In the genomic region with DNA sequence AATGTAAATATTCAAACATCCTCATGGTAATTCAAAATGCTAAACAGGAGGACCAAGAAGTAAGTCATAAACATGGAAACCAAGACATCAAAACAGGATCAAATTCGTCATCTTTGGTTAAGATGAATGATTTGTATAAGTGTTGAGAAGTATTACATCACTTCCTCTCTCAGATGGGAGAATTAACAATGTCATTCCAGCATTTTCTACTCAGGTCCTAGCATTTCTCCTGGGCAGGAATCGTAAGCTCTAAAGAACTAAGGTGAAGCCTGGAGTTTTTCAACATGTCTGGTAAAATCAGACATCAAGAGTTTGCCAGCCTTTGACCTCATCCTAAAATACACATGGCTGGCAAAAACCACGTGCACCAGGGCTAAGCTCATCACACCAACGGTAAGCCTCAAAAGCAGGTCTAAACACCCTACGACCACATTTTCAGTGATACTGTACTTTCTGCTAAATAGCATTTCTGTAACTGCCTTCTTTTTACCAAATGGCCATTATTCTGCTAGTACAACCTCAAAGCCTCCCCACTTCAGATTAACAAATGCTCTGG, we compare ENCODE assay signal across 8 cellular contexts. TPM values are rescaled to one million over a fixed set of nuclear protein-coding genes. Genes with fewer than 3 reads are reported as not detected.
DNase-seq lines count a peak whose midpoint lies in the region; ATAC-seq and TF ChIP-seq lines count a peak whose summit lies in the region.

No MANE protein-coding gene starts in this region.

- TF ChIP-seq CTCF in nephron progenitor cell (IDR thresholded peaks at IDR 0.05): no peak

- H3K27ac Mint-ChIP-seq in CD8-positive, alpha-beta memory T cell: peak overlapping the region; percentile 36 to 92 (median 85)
- H3K27ac Mint-ChIP-seq in dendritic cell treated with granulocyte-macrophage colony-stimulating factor and Interleukin-4, amounts not matched to agents 40 ng/mL and 50 ng/mL, for 4 days: peak overlapping the region; percentile 91
- H3K27ac Mint-ChIP-seq in nephron progenitor cell: peak overlapping the region; percentile 98
- H3K27ac Mint-ChIP-seq in stimulated activated naive B cell treated with anti-CD40 and anti-IgM and Interleukin-4, amounts not matched to agents 10 μg/mL and 1 μg/mL and 100 μg/mL, for 72 hours: no peak overlapping the region

- intact Hi-C loops in dendritic cell treated with granulocyte-macrophage colony-stimulating factor and Interleukin-4, amounts not matched to agents 40 ng/mL and 50 ng/mL, for 4 days (cut with micrococcal nuclease): no loop called here

- peak overlapping the region; percentile 52 for H3K4me3 ChIP-seq in CD8-positive, alpha-beta memory T cell (ENCODE audit: low read length)

- H3K36me3 Mint-ChIP-seq in CD8-positive, alpha-beta memory T cell: peaks cover 0 to 40% (median 2%) of the 10 kb centered on the region in 3 donors
- H3K36me3 Mint-ChIP-seq in dendritic cell treated with granulocyte-macrophage colony-stimulating factor and Interleukin-4, amounts not matched to agents 40 ng/mL and 50 ng/mL, for 4 days (ENCODE audit: low read depth): peaks cover 47% of the 10 kb centered on the region
- no peaks in the 10 kb centered on the region for H3K36me3 Mint-ChIP-seq in nephron progenitor cell (ENCODE audit: low read depth)
- peaks cover 30 to 40% of the 10 kb centered on the region in 2 donors for H3K36me3 Mint-ChIP-seq in stimulated activated naive B cell treated with anti-CD40 and anti-IgM and Interleukin-4, amounts not matched to agents 10 μg/mL and 1 μg/mL and 100 μg/mL, for 72 hours

- no peaks in the 10 kb centered on the region for H3K36me3 ChIP-seq in CD8-positive, alpha-beta memory T cell (ENCODE audit: insufficient read depth, low read length)

- H3K27me3 ChIP-seq in CD8-positive, alpha-beta memory T cell (ENCODE audit: insufficient read depth, low read length, poor library complexity, severe bottlenecking): no peaks in the 10 kb centered on the region

- peaks cover 0 to 1% of the 10 kb centered on the region in 2 donors for H3K27me3 Mint-ChIP-seq in CD8-positive, alpha-beta memory T cell
- no peaks in the 10 kb centered on the region for H3K27me3 Mint-ChIP-seq in dendritic cell treated with granulocyte-macrophage colony-stimulating factor and Interleukin-4, amounts not matched to agents 40 ng/mL and 50 ng/mL, for 4 days
- no peaks in the 10 kb centered on the region for H3K27me3 Mint-ChIP-seq in nephron progenitor cell (ENCODE audit: low read depth, poor library complexity)
- H3K27me3 Mint-ChIP-seq in stimulated activated naive B cell treated with anti-CD40 and anti-IgM and Interleukin-4, amounts not matched to agents 10 μg/mL and 1 μg/mL and 100 μg/mL, for 72 hours: no peaks in the 10 kb centered on the region

- POLR2A ChIA-PET in CD8-positive, alpha-beta memory T cell (lab: Charles Lee): interaction anchor here (0.5 to 1.4 kb wide), 2 partner anchors 10 to 49 kb away, joined by 4 read pairs; a partner anchor contains a TSS

- no peak for DNase-seq in CD8-positive, alpha-beta memory T cell
- DNase-seq in M059J (ENCODE audit: low read depth): peak; percentile 61
- no peak for DNase-seq in nephron progenitor cell
- DNase-seq in SIG-M5 (lab: John Stamatoyannopoulos, UW): no peak
- no peak for DNase-seq in stimulated activated naive B cell treated with anti-CD40 and anti-IgM and Interleukin-4, amounts not matched to agents 10 μg/mL and 1 μg/mL and 100 μg/mL, for 72 hours
- DNase-seq in mucosa of gallbladder (ENCODE audit: low spot score): no peak

- H3K4me3 Mint-ChIP-seq in CD8-positive, alpha-beta memory T cell: peak overlapping the region; percentile 11 to 87 (median 67)
- no peak overlapping the region for H3K4me3 Mint-ChIP-seq in dendritic cell treated with granulocyte-macrophage colony-stimulating factor and Interleukin-4, amounts not matched to agents 40 ng/mL and 50 ng/mL, for 4 days
- peak overlapping the region; percentile 24 for H3K4me3 Mint-ChIP-seq in nephron progenitor cell
- no peak overlapping the region for H3K4me3 Mint-ChIP-seq in stimulated activated naive B cell treated with anti-CD40 and anti-IgM and Interleukin-4, amounts not matched to agents 10 μg/mL and 1 μg/mL and 100 μg/mL, for 72 hours

- H3K9me3 ChIP-seq in CD8-positive, alpha-beta memory T cell (ENCODE audit: low read length): no peaks in the 10 kb centered on the region

- peaks cover 79% of the 10 kb centered on the region for H3K4me1 ChIP-seq in CD8-positive, alpha-beta memory T cell (ENCODE audit: insufficient read depth, low read length)

- peaks cover 83 to 97% (median 91%) of the 10 kb centered on the region in 3 donors for H3K4me1 Mint-ChIP-seq in CD8-positive, alpha-beta memory T cell
- peaks cover 98% of the 10 kb centered on the region for H3K4me1 Mint-ChIP-seq in dendritic cell treated with granulocyte-macrophage colony-stimulating factor and Interleukin-4, amounts not matched to agents 40 ng/mL and 50 ng/mL, for 4 days (ENCODE audit: low read depth)
- peaks cover 100% of the 10 kb centered on the region for H3K4me1 Mint-ChIP-seq in nephron progenitor cell
- peaks cover 63 to 93% of the 10 kb centered on the region in 2 donors for H3K4me1 Mint-ChIP-seq in stimulated activated naive B cell treated with anti-CD40 and anti-IgM and Interleukin-4, amounts not matched to agents 10 μg/mL and 1 μg/mL and 100 μg/mL, for 72 hours

- no peak for ATAC-seq in GM19397 (IDR thresholded peaks at IDR 0.05; ENCODE audit: unreplicated experiment)
- no peak for ATAC-seq in stimulated activated naive B cell treated with anti-CD40 and anti-IgM and Interleukin-4, amounts not matched to agents 10 μg/mL and 1 μg/mL and 100 μg/mL, for 72 hours (replicated peaks)

- H3K27ac ChIP-seq in CD8-positive, alpha-beta memory T cell (ENCODE audit: low read depth, low read length): peak overlapping the region; percentile 35

- H3K9me3 Mint-ChIP-seq in CD8-positive, alpha-beta memory T cell: no peaks in the 10 kb centered on the region
- no peaks in the 10 kb centered on the region for H3K9me3 Mint-ChIP-seq in dendritic cell treated with granulocyte-macrophage colony-stimulating factor and Interleukin-4, amounts not matched to agents 40 ng/mL and 50 ng/mL, for 4 days
- H3K9me3 Mint-ChIP-seq in nephron progenitor cell: no peaks in the 10 kb centered on the region
- no peaks in the 10 kb centered on the region for H3K9me3 Mint-ChIP-seq in stimulated activated naive B cell treated with anti-CD40 and anti-IgM and Interleukin-4, amounts not matched to agents 10 μg/mL and 1 μg/mL and 100 μg/mL, for 72 hours

- CTCF ChIA-PET in CD8-positive, alpha-beta memory T cell (lab: Charles Lee): interaction anchor here (5.0 kb wide), 1 partner anchor 15 kb away, joined by 31 read pairs; no protein-coding TSS in a partner anchor

RNA-seq across cellular contexts. Expression of a gene that starts 24.8 kb away (rescaled TPM):
- total RNA-seq in CD8-positive, alpha-beta memory T cell: 10 to 100 TPM; 94.8 to 97.6 TPM
- 9.7 TPM for polyA plus RNA-seq in CD8-positive, alpha-beta memory T cell
- total RNA-seq in M059J (2014; rRNA removed; shearing (Covaris generic)): 115 and 130 TPM in 2 replicates
- 75.5 TPM for total RNA-seq in mucosa of gallbladder

RNA-seq across cellular contexts. Expression of a gene that starts 39.1 kb away (rescaled TPM):
- 1 to 10 TPM; 5.3 to 7.3 TPM for total RNA-seq in CD8-positive, alpha-beta memory T cell
- polyA plus RNA-seq in CD8-positive, alpha-beta memory T cell: 2.7 TPM
- total RNA-seq in M059J (2014; rRNA removed; shearing (Covaris generic)): 0.96 and 1.3 TPM in 2 replicates
- total RNA-seq in mucosa of gallbladder: 82.5 TPM

RNA-seq across cellular contexts. Expression of a gene that starts 48.4 kb away (rescaled TPM):
- 1 to 10 TPM; 4.0 to 4.1 TPM for total RNA-seq in CD8-positive, alpha-beta memory T cell
- 6.3 TPM for polyA plus RNA-seq in CD8-positive, alpha-beta memory T cell
- total RNA-seq in M059J (2014; rRNA removed; shearing (Covaris generic)): 1.6 and 4.4 TPM in 2 replicates
- 12.7 TPM for total RNA-seq in mucosa of gallbladder

RNA-seq across cellular contexts. Expression of a gene that starts 49.5 kb away (rescaled TPM):
- total RNA-seq in CD8-positive, alpha-beta memory T cell: 100 to 1,000 TPM; 216 to 232 TPM
- polyA plus RNA-seq in CD8-positive, alpha-beta memory T cell: 399 TPM
- 246 and 328 TPM in 2 replicates for total RNA-seq in M059J (2014; rRNA removed; shearing (Covaris generic))
- total RNA-seq in mucosa of gallbladder: 244 TPM

Comparison
In these comparisons a context has a peak if more than half of its experiments do, and no peak if none do; other contexts are left out.
1. H3K4me3 Mint-ChIP-seq: peak in CD8-positive, alpha-beta memory T cell (7 of 7) and nephron progenitor cell (single experiment); none in dendritic cell treated with granulocyte-macrophage colony-stimulating factor and Interleukin-4, amounts not matched to agents 40 ng/mL and 50 ng/mL, for 4 days (single experiment) and stimulated activated naive B cell treated with anti-CD40 and anti-IgM and Interleukin-4, amounts not matched to agents 10 μg/mL and 1 μg/mL and 100 μg/mL, for 72 hours (0 of 2).
2. RNA of a gene that starts 39.1 kb away (total RNA-seq): 82.5 TPM in mucosa of gallbladder (single experiment); 5.3 to 7.3 TPM in CD8-positive, alpha-beta memory T cell and 0.96 to 1.3 TPM in M059J; every median in the first group is over 10 times any median in the second.